In genomic region chr4:10104211-10104990, GRCh38 we compare ENCODE assay signal across 2 cellular contexts.
TF ChIP-seq lines count a peak whose summit lies in the region.

No MANE protein-coding gene starts in this region.

TF ChIP-seq in IMR-90, 13 proteins besides CTCF, POLR2A, EP300 and RAD21:
- no peak for TF ChIP-seq SMC3 (IDR thresholded peaks at IDR 0.05; ENCODE audit: low read depth, low read length)
- no peak for TF ChIP-seq FOS (IDR thresholded peaks at IDR 0.05; ENCODE audit: low read depth, low read length)
- no peak for TF ChIP-seq MXI1 (IDR thresholded peaks at IDR 0.05; ENCODE audit: borderline replicate concordance, low read depth, low read length)

TF ChIP-seq in H1, 55 proteins besides CTCF, POLR2A, EP300 and RAD21:
- no peak; the same call in 1 of the 2 replicates for TF ChIP-seq POLR2AphosphoS5 (IDR thresholded peaks at IDR 0.05; ENCODE audit: low read depth, low read length)
- TF ChIP-seq GABPA (IDR thresholded peaks at IDR 0.05; ENCODE audit: borderline replicate concordance, insufficient read depth, low read length) = no peak
- TF ChIP-seq, protein P1, sequence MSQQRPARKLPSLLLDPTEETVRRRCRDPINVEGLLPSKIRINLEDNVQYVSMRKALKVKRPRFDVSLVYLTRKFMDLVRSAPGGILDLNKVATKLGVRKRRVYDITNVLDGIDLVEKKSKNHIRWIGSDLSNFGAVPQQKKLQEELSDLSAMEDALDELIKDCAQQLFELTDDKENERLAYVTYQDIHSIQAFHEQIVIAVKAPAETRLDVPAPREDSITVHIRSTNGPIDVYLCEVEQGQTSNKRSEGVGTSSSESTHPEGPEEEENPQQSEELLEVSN (IDR thresholded peaks at IDR 0.05) = no peak
- TF ChIP-seq BRCA1 (IDR thresholded peaks at IDR 0.05; ENCODE audit: low read depth, low read length) = no peak
- no peak for TF ChIP-seq CREB1 (IDR thresholded peaks at IDR 0.05)
- no peak for TF ChIP-seq JUND (IDR thresholded peaks at IDR 0.05; ENCODE audit: low read length)
- TF ChIP-seq CTBP2 (IDR thresholded peaks at IDR 0.05; ENCODE audit: borderline replicate concordance, insufficient read depth, insufficient read length, low read length) = no peak
- no peak for TF ChIP-seq CHD1 (IDR thresholded peaks at IDR 0.05; ENCODE audit: low read depth, low read length)
- TF ChIP-seq RFX5 (IDR thresholded peaks at IDR 0.05; ENCODE audit: borderline replicate concordance, low read depth, low read length) = no peak
- no peak for TF ChIP-seq SP4 (IDR thresholded peaks at IDR 0.05; ENCODE audit: low read length)
- no peak for TF ChIP-seq ATF3 (IDR thresholded peaks at IDR 0.05; ENCODE audit: insufficient read depth, low read depth, low read length)
- TF ChIP-seq YY1 (IDR thresholded peaks at IDR 0.05; ENCODE audit: low read depth, low read length) = no peak
- no peak for TF ChIP-seq ZNF274 (IDR thresholded peaks at IDR 0.05; ENCODE audit: borderline replicate concordance, extremely low read depth, low read length)
